1 cellular context compared by ENCODE assay signal in the genomic region with DNA sequence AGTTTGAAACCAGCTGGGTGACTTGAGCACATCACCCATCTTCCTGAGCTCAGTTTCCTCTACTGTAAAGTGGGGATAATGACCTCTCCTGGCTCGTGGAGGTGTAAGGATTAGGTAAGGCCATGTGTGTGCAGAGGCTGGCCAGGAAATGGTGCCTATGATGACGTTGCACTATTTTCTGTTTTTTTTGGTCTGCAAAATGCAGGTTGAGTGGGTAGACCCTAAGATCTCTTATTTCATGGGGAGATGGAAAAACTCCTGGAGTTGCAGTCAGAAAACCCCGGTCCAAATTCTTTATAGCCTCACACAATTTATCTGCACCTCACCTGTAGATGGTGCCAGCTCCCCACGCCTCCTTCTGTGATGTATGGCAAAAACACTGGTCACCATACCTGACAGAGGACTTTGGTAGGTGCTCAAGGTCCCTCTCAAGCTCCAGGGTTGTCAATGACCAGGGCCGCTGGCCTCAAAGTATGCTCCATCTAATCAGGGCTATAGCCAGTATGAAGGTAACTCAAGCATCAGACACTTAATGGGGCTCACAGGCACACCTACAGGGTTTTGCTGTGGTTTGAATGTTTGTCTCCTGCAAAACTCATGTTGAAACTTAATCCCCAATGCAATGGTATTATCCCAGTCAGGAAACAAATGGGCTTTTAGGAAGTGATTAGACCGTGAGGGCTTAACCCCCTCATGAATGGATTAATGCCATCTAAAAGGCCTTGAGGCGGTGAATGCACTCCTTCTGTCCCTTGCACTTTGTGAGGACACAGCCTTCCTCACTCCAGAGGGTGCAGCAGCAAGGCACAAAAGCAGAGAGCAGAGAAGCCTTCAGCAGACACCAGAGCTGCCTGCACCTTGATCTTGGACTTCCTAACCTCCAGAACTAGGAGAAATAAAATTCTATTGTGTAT.
TF ChIP-seq lines count a peak whose summit lies in the region.

No MANE protein-coding gene starts in this region.

TF ChIP-seq in GM12878, 131 proteins besides CTCF, POLR2A, EP300 and RAD21:
- TF ChIP-seq SMC3 (IDR thresholded peaks at IDR 0.05; ENCODE audit: borderline replicate concordance, low read length) = peak; percentile 39; the same call in 1 of the 2 replicates
- TF ChIP-seq, protein P1, sequence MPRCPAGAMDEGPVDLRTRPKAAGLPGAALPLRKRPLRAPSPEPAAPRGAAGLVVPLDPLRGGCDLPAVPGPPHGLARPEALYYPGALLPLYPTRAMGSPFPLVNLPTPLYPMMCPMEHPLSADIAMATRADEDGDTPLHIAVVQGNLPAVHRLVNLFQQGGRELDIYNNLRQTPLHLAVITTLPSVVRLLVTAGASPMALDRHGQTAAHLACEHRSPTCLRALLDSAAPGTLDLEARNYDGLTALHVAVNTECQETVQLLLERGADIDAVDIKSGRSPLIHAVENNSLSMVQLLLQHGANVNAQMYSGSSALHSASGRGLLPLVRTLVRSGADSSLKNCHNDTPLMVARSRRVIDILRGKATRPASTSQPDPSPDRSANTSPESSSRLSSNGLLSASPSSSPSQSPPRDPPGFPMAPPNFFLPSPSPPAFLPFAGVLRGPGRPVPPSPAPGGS (IDR thresholded peaks at IDR 0.05; ENCODE audit: borderline replicate concordance, insufficient read depth, low read depth, low read length, poor library complexity, severe bottlenecking) = no peak
